In genomic region chr11:10743354-10744035, GRCh38 we compare ENCODE assay signal across 13 cellular contexts. TPM values are rescaled to one million over a fixed set of nuclear protein-coding genes. Genes with fewer than 3 reads are reported as not detected.
DNase-seq lines count a peak whose midpoint lies in the region; ATAC-seq and TF ChIP-seq lines count a peak whose summit lies in the region.
"Had no signal": no experiment of that assay in that cellular context is flagged by ENCODE, and none has a peak within 500 bp of the region (broad histone marks: within the 10 kb centered on the region; RNA-seq: fewer than 3 reads in every experiment).

No MANE protein-coding gene starts in this region.

- H3K36me3 Mint-ChIP-seq in activated naive CD4-positive, alpha-beta T cell treated with anti-CD3 and anti-CD28 coated beads for 36 hours (ENCODE audit: low read depth) = no peaks in the 10 kb centered on the region
- H3K36me3 Mint-ChIP-seq in T-helper 1 cell treated with Interleukin-12 subunit alpha and Interleukin-12 subunit beta and Interleukin-4 antibody, amounts not matched to agents 30 μg/mL and 1 μg/mL, for 36 hours (ENCODE audit: low read depth) = no peaks in the 10 kb centered on the region

- POLR2A ChIA-PET in GM10248 (lab: Yijun Ruan, JAX) = no interaction called here

- ATAC-seq in esophagus mucosa = no peak

- no peaks in the 10 kb centered on the region for H3K27me3 ChIP-seq in colonic mucosa
- no peaks in the 10 kb centered on the region for H3K27me3 ChIP-seq in uterus
- no peaks in the 10 kb centered on the region for H3K27me3 ChIP-seq in HAP-1 (ENCODE audit: low read depth)

- no peaks in the 10 kb centered on the region for H3K36me3 ChIP-seq in colonic mucosa
- no peaks in the 10 kb centered on the region for H3K36me3 ChIP-seq in uterus
- H3K36me3 ChIP-seq in HAP-1 (replicated peaks) = no peaks in the 10 kb centered on the region

- no peak overlapping the region for H3K27ac Mint-ChIP-seq in activated naive CD4-positive, alpha-beta T cell treated with anti-CD3 and anti-CD28 coated beads for 36 hours
- peak overlapping the region; percentile 61 for H3K27ac Mint-ChIP-seq in T-helper 1 cell treated with Interleukin-12 subunit alpha and Interleukin-12 subunit beta and Interleukin-4 antibody, amounts not matched to agents 30 μg/mL and 1 μg/mL, for 36 hours

- H3K27me3 Mint-ChIP-seq in activated naive CD4-positive, alpha-beta T cell treated with anti-CD3 and anti-CD28 coated beads for 36 hours (ENCODE audit: low read depth) = no peaks in the 10 kb centered on the region
- H3K27me3 Mint-ChIP-seq in T-helper 1 cell treated with Interleukin-12 subunit alpha and Interleukin-12 subunit beta and Interleukin-4 antibody, amounts not matched to agents 30 μg/mL and 1 μg/mL, for 36 hours (ENCODE audit: low read depth) = no peaks in the 10 kb centered on the region

- no peak overlapping the region for H3K4me3 Mint-ChIP-seq in activated naive CD4-positive, alpha-beta T cell treated with anti-CD3 and anti-CD28 coated beads for 36 hours
- H3K4me3 Mint-ChIP-seq in T-helper 1 cell treated with Interleukin-12 subunit alpha and Interleukin-12 subunit beta and Interleukin-4 antibody, amounts not matched to agents 30 μg/mL and 1 μg/mL, for 36 hours = peak overlapping the region; percentile 67

- CTCF ChIA-PET in activated naive CD4-positive, alpha-beta T cell treated with anti-CD3 and anti-CD28 coated beads for 36 hours (lab: Charles Lee) = interaction anchor here (1.0 kb wide), 1 partner anchor 338 kb away, joined by 3 read pairs; no protein-coding TSS in a partner anchor
- CTCF ChIA-PET in GM10248 (lab: Yijun Ruan, JAX) = no interaction called here

- H3K9me3 Mint-ChIP-seq in activated naive CD4-positive, alpha-beta T cell treated with anti-CD3 and anti-CD28 coated beads for 36 hours = no peaks in the 10 kb centered on the region
- H3K9me3 Mint-ChIP-seq in T-helper 1 cell treated with Interleukin-12 subunit alpha and Interleukin-12 subunit beta and Interleukin-4 antibody, amounts not matched to agents 30 μg/mL and 1 μg/mL, for 36 hours = no peaks in the 10 kb centered on the region

- TF ChIP-seq POLR2A in uterus (IDR thresholded peaks at IDR 0.05) = no peak

- H3K9me3 ChIP-seq in colonic mucosa = no peaks in the 10 kb centered on the region
- H3K9me3 ChIP-seq in uterus = no peaks in the 10 kb centered on the region
- H3K9me3 ChIP-seq in HAP-1 = no peaks in the 10 kb centered on the region

- TF ChIP-seq CTCF in colonic mucosa (IDR thresholded peaks at IDR 0.05) (no peak), uterus (IDR thresholded peaks at IDR 0.05) (no peak), GM10248 (IDR thresholded peaks at IDR 0.05; ENCODE audit: control extremely low read depth, extremely low read depth, low read depth, missing control alignments) (no peak)

- H3K27ac ChIP-seq in colonic mucosa (peak overlapping the region; percentile 46), uterus (peak overlapping the region; percentile 74)
- H3K27ac ChIP-seq: epithelial cell of prostate had no signal

- DNase-seq in activated naive CD4-positive, alpha-beta T cell treated with anti-CD3 and anti-CD28 coated beads for 36 hours = peak; percentile 39
- no peak for DNase-seq in activated naive CD4-positive, alpha-beta T cell treated with anti-CD3 and anti-CD28 coated beads, Interleukin-2, amount 50 U/mL, for 16 hours
- DNase-seq in colonic mucosa = peak; percentile 52
- DNase-seq in uterus = no peak
- no peak for DNase-seq in HAP-1 (ENCODE audit: low spot score in 2 of 2)
- no peak for DNase-seq in GM10248 (ENCODE audit: extremely low spot score)
- DNase-seq: GOT3, NCI-H446, retina had no signal

- in situ Hi-C loops in HAP-1 (cut with MboI; ENCODE audit: low sequenced_read_pairs) = loop anchor here (25.0 kb wide), 2 partner anchors 206 to 881 kb away; partner anchors contain the start of gene RNF141

- H3K4me3 ChIP-seq in colonic mucosa (no peak overlapping the region), uterus (no peak overlapping the region), HAP-1 (no peak overlapping the region)

- intact Hi-C loops in activated naive CD4-positive, alpha-beta T cell treated with anti-CD3 and anti-CD28 coated beads for 36 hours (cut with micrococcal nuclease) = loop anchor here (10.0 kb wide), 2 partner anchors 219 to 539 kb away; no protein-coding TSS in a partner anchor
- intact Hi-C loops in colonic mucosa (cut with DNase I) = no loop called here
- intact Hi-C loops in uterus (cut with DNase I; ENCODE audit: low total_unique reads) = no loop called here

- H3K9ac ChIP-seq in colonic mucosa (ENCODE audit: low read depth in 2 of 2, low read length in 2 of 2) = peak overlapping the region in 1 of 2 donors; percentile 12

- H3K4me1 Mint-ChIP-seq in activated naive CD4-positive, alpha-beta T cell treated with anti-CD3 and anti-CD28 coated beads for 36 hours (ENCODE audit: low read depth) = peaks cover 32% of the 10 kb centered on the region
- peaks cover 29% of the 10 kb centered on the region for H3K4me1 Mint-ChIP-seq in T-helper 1 cell treated with Interleukin-12 subunit alpha and Interleukin-12 subunit beta and Interleukin-4 antibody, amounts not matched to agents 30 μg/mL and 1 μg/mL, for 36 hours (ENCODE audit: low read depth)

- H3K4me1 ChIP-seq in colonic mucosa (no peaks in the 10 kb centered on the region), uterus (peaks cover 0 to 7% of the 10 kb centered on the region in 2 donors), HAP-1 (no peaks in the 10 kb centered on the region)

RNA-seq across cellular contexts. Expression of gene CTR9, which starts 7.6 kb away (rescaled TPM):
- total RNA-seq in activated naive CD4-positive, alpha-beta T cell treated with anti-CD3 and anti-CD28 coated beads for 36 hours = 10 to 100 TPM; 28.7 to 29.7 TPM
- total RNA-seq in colonic mucosa (10 to 100 TPM; 33.9 to 37.4 TPM), uterus (10 to 100 TPM; 22.0 to 48.6 (median 38.5) TPM), esophagus mucosa (23.4 TPM)

RNA-seq across cellular contexts. Expression of gene IRAG1, which starts 49.9 kb away (rescaled TPM):
- not detected for total RNA-seq in activated naive CD4-positive, alpha-beta T cell treated with anti-CD3 and anti-CD28 coated beads for 36 hours
- 10 to 100 TPM in 1 of 2 donors, 1 to 10 TPM in 1; 3.5 to 18.7 TPM for total RNA-seq in colonic mucosa
- 100 to 1,000 TPM in 2 of 4 donors, 10 to 100 TPM in 2; 21.2 to 240 (median 107) TPM for total RNA-seq in uterus
- total RNA-seq in esophagus mucosa = 3.2 TPM
- total RNA-seq: T-helper 2 cell treated with Interferon-gamma antibody and Interleukin-4, amounts not matched to agents 100 ng/mL and 5 ng/mL, for 36 hours had no signal

Comparison
In these comparisons a context has a peak if more than half of its experiments do, and no peak if none do; other contexts are left out.
1. DNase-seq: peak in activated naive CD4-positive, alpha-beta T cell treated with anti-CD3 and anti-CD28 coated beads for 36 hours (single experiment) and colonic mucosa (single experiment); none in activated naive CD4-positive, alpha-beta T cell treated with anti-CD3 and anti-CD28 coated beads, Interleukin-2, amount 50 U/mL, for 16 hours (single experiment), uterus (0 of 2), HAP-1 (0 of 2) and GM10248 (single experiment).